ENCODE assay signal across 1 cellular context in genomic region chr9:98962861-98963260, GRCh38.
TF ChIP-seq lines count a peak whose summit lies in the region.

No MANE protein-coding gene starts in this region.

TF ChIP-seq in IMR-90, 13 proteins besides CTCF, POLR2A, EP300 and RAD21:
- no peak for TF ChIP-seq CEBPB (IDR thresholded peaks at IDR 0.05; ENCODE audit: low read depth, low read length)
- no peak for TF ChIP-seq RCOR1 (IDR thresholded peaks at IDR 0.05; ENCODE audit: insufficient replicate concordance, low read length)
- no peak for TF ChIP-seq NFE2L2 (IDR thresholded peaks at IDR 0.05; ENCODE audit: low read depth, low read length)
- no peak for TF ChIP-seq BHLHE40 (IDR thresholded peaks at IDR 0.05; ENCODE audit: low read depth, low read length)
- no peak for TF ChIP-seq MAZ (IDR thresholded peaks at IDR 0.05; ENCODE audit: borderline replicate concordance, low read depth, low read length)
- TF ChIP-seq SMC3 (IDR thresholded peaks at IDR 0.05; ENCODE audit: low read depth, low read length) = no peak
TF ChIP-seq in IMR-90: peak in this region for 0.
